9 cellular contexts compared by ENCODE assay signal in the genomic region with DNA sequence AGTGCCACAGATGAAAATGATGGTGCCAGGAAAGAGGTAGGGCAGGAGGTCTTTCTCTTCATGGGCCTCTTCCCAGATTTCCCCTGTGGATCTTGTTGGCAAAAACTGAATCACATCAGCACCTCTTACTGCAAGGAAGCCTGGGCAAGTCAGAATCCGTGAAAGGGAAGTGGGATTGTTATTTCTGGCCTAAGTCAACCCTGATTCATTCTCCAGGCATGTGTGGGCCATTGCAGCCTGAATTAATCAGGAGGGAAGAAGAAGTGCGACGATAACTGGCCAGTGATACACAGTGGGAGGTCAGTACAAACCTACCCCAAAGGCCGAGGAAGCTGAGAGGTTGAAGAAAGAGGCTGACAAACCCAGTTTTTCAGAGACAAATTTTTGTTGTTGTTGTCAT. TPM values are rescaled to one million over a fixed set of nuclear protein-coding genes. Genes with fewer than 3 reads are reported as not detected.
A peak's percentile ranks its signal among the peaks of the same experiment; 100 is the strongest.
DNase-seq lines count a peak whose midpoint lies in the region; ATAC-seq and TF ChIP-seq lines count a peak whose summit lies in the region.
"Had no signal": no experiment of that assay in that cellular context is flagged by ENCODE, and none has a peak within 500 bp of the region (broad histone marks: within the 10 kb centered on the region; RNA-seq: fewer than 3 reads in every experiment).

No MANE protein-coding gene starts in this region.

- H3K4me3 ChIP-seq in AG04450 (ENCODE audit: low read depth, low read length): no peak overlapping the region
- H3K4me3 ChIP-seq in MG63: no peak overlapping the region
- no peak overlapping the region for H3K4me3 ChIP-seq in choroid plexus epithelial cell (ENCODE audit: low read depth, low read length)

- no peaks in the 10 kb centered on the region for H3K36me3 ChIP-seq in MG63

- H3K27ac ChIP-seq in AG04450 (ENCODE audit: low read depth, low read length): peak overlapping the region; percentile 67

- H3K9me3 Mint-ChIP-seq in activated naive CD4-positive, alpha-beta T cell treated with anti-CD3 and anti-CD28 coated beads, Interleukin-2, amount 10 ng/mL, durations not matched to agents 7 days and 5 days: peaks cover 4% of the 10 kb centered on the region

- ATAC-seq in GM18873 (IDR thresholded peaks at IDR 0.05; ENCODE audit: low FRiP score, unreplicated experiment) (no peak), GM18870 (IDR thresholded peaks at IDR 0.05; ENCODE audit: unreplicated experiment) (no peak), HG03095 (IDR thresholded peaks at IDR 0.05; ENCODE audit: unreplicated experiment) (no peak)

- CTCF ChIA-PET in AG04450 (lab: Charles Lee): no interaction called here
- CTCF ChIA-PET in activated naive CD4-positive, alpha-beta T cell treated with anti-CD3 and anti-CD28 coated beads, Interleukin-2, amount 10 ng/mL, durations not matched to agents 7 days and 5 days (lab: Charles Lee): interaction anchor here (2.6 kb wide), 1 partner anchor 52 kb away, joined by 8 read pairs; no protein-coding TSS in a partner anchor

- no peak for TF ChIP-seq CTCF in AG04450 (IDR thresholded peaks at IDR 0.05; ENCODE audit: low read depth, low read length)
- no peak for TF ChIP-seq CTCF in choroid plexus epithelial cell (conservative IDR thresholded peaks at IDR 0.05; ENCODE audit: low read depth, low read length)

- H3K9me3 ChIP-seq in AG04450 (ENCODE audit: control insufficient read depth, insufficient read depth, low read length) (peaks cover 6% of the 10 kb centered on the region; the same call in 1 of the 2 replicates), MG63 (peaks cover 12% of the 10 kb centered on the region; the same call in 1 of the 2 replicates)

- no peak overlapping the region for H3K4me3 Mint-ChIP-seq in activated naive CD4-positive, alpha-beta T cell treated with anti-CD3 and anti-CD28 coated beads, Interleukin-2, amount 10 ng/mL, durations not matched to agents 7 days and 5 days

- peaks cover 21% of the 10 kb centered on the region for H3K36me3 Mint-ChIP-seq in activated naive CD4-positive, alpha-beta T cell treated with anti-CD3 and anti-CD28 coated beads, Interleukin-2, amount 10 ng/mL, durations not matched to agents 7 days and 5 days

- peaks cover 23% of the 10 kb centered on the region for H3K27me3 Mint-ChIP-seq in activated naive CD4-positive, alpha-beta T cell treated with anti-CD3 and anti-CD28 coated beads, Interleukin-2, amount 10 ng/mL, durations not matched to agents 7 days and 5 days

- DNase-seq in AG04450 (ENCODE audit: low read depth, low spot score): peak; percentile 85
- DNase-seq in MG63: peak; percentile 79
- DNase-seq in choroid plexus epithelial cell (ENCODE audit: low read depth): peak; percentile 94
- DNase-seq in lung microvascular endothelial cell (ENCODE audit: low read depth in 2 of 2): peak; percentile 87 to 97
- DNase-seq in activated naive CD4-positive, alpha-beta T cell treated with anti-CD3 and anti-CD28 coated beads, Interleukin-2, amount 10 ng/mL, durations not matched to agents 7 days and 5 days: no peak
- DNase-seq: retina had no signal

- H3K27ac Mint-ChIP-seq in activated naive CD4-positive, alpha-beta T cell treated with anti-CD3 and anti-CD28 coated beads, Interleukin-2, amount 10 ng/mL, durations not matched to agents 7 days and 5 days: no peak overlapping the region

- H3K4me1 Mint-ChIP-seq in activated naive CD4-positive, alpha-beta T cell treated with anti-CD3 and anti-CD28 coated beads, Interleukin-2, amount 10 ng/mL, durations not matched to agents 7 days and 5 days: peaks cover 74% of the 10 kb centered on the region

- H3K27me3 ChIP-seq in AG04450 (ENCODE audit: control insufficient read depth, insufficient read depth, low read length) (no peaks in the 10 kb centered on the region), MG63 (no peaks in the 10 kb centered on the region)

- POLR2A ChIA-PET in AG04450 (lab: Yijun Ruan, JAX): no interaction called here

RNA-seq across cellular contexts. Expression of gene NSMCE1, which starts 17.9 kb away (rescaled TPM):
- 35.4 and 37.2 TPM in 2 replicates for polyA plus RNA-seq in AG04450 (2011; rRNA removed)
- 37.2 and 44.0 TPM in 2 replicates for polyA minus RNA-seq in AG04450 (2011; rRNA and poly(A)+ RNA removed)
- total RNA-seq in MG63 (2014; rRNA removed; shearing (Covaris generic); ENCODE audit: low replicate concordance): 51.7 and 66.6 TPM in 2 replicates
- 34.4 and 41.1 TPM in 2 replicates for total RNA-seq in lung microvascular endothelial cell

RNA-seq across cellular contexts. Expression of gene IL4R, which starts 27.3 kb away (rescaled TPM):
- polyA plus RNA-seq in AG04450 (2011; rRNA removed): 31.1 and 44.1 TPM in 2 replicates
- polyA minus RNA-seq in AG04450 (2011; rRNA and poly(A)+ RNA removed): 47.0 and 68.2 TPM in 2 replicates
- total RNA-seq in MG63 (2014; rRNA removed; shearing (Covaris generic); ENCODE audit: low replicate concordance): 26.1 and 40.9 TPM in 2 replicates
- 10.5 and 14.8 TPM in 2 replicates for total RNA-seq in lung microvascular endothelial cell
